ENCODE assay signal across 25 cellular contexts in genomic region chr5:1262381-1262780, GRCh38. TPM values are rescaled to one million over a fixed set of nuclear protein-coding genes. Genes with fewer than 3 reads are reported as not detected.
DNase-seq lines count a peak whose midpoint lies in the region; ATAC-seq and TF ChIP-seq lines count a peak whose summit lies in the region.
"Had no signal": no experiment of that assay in that cellular context is flagged by ENCODE, and none has a peak within 500 bp of the region (broad histone marks: within the 10 kb centered on the region; RNA-seq: fewer than 3 reads in every experiment).

No MANE protein-coding gene starts in this region.

- no peaks in the 10 kb centered on the region for H3K27me3 ChIP-seq in CD4-positive, CD25-positive, alpha-beta regulatory T cell (ENCODE audit: control insufficient read depth, insufficient read depth, low read length)
- no peaks in the 10 kb centered on the region for H3K27me3 ChIP-seq in adipocyte (replicated peaks; ENCODE audit: control insufficient read depth, insufficient read depth, low read length)
- H3K27me3 ChIP-seq in foreskin keratinocyte: no peaks in the 10 kb centered on the region
- H3K27me3 ChIP-seq: Peyer's patch had no signal

- no peaks in the 10 kb centered on the region for H3K27me3 Mint-ChIP-seq in CD4-positive, CD25-positive, alpha-beta regulatory T cell
- no peaks in the 10 kb centered on the region for H3K27me3 Mint-ChIP-seq in activated T-helper 2 cell treated with anti-CD3 and anti-CD28 coated beads, Interferon-gamma antibody, Interleukin-2, Interleukin-4, amounts not matched to agents 10 μg/mL and 5 μg/mL and 100 μg/mL, durations not matched to agents 14 hours and 24 hours and 36 hours (ENCODE audit: low read depth)
- H3K27me3 Mint-ChIP-seq: CD8-positive, alpha-beta memory T cell; type B pancreatic cell had no signal

- ATAC-seq in CD4-positive, CD25-positive, alpha-beta regulatory T cell (ENCODE audit: low read depth in 2 of 2): no peak
- no peak for ATAC-seq in foreskin keratinocyte
- no peak for ATAC-seq in HG02870 (IDR thresholded peaks at IDR 0.05; ENCODE audit: unreplicated experiment)
- no peak for ATAC-seq in GM18861 (IDR thresholded peaks at IDR 0.05; ENCODE audit: unreplicated experiment)
- ATAC-seq: mucosa of descending colon, psoas muscle had no signal

- peak overlapping the region in 2 of 3 donors; percentile 13 to 63 for H3K27ac Mint-ChIP-seq in CD4-positive, CD25-positive, alpha-beta regulatory T cell
- H3K27ac Mint-ChIP-seq in activated T-helper 2 cell treated with anti-CD3 and anti-CD28 coated beads, Interferon-gamma antibody, Interleukin-2, Interleukin-4, amounts not matched to agents 10 μg/mL and 5 μg/mL and 100 μg/mL, durations not matched to agents 14 hours and 24 hours and 36 hours: no peak overlapping the region
- H3K27ac Mint-ChIP-seq: CD8-positive, alpha-beta memory T cell; T-helper 2 cell treated with Interferon-gamma antibody and Interleukin-4, amounts not matched to agents 5 μg/mL and 100 μg/mL, for 36 hours; type B pancreatic cell had no signal

- intact Hi-C loops in activated T-helper 2 cell treated with anti-CD3 and anti-CD28 coated beads, Interferon-gamma antibody, Interleukin-2, Interleukin-4, amounts not matched to agents 10 μg/mL and 5 μg/mL and 100 μg/mL, durations not matched to agents 14 hours and 24 hours and 36 hours (cut with micrococcal nuclease): no loop called here

- H3K4me1 ChIP-seq in CD4-positive, CD25-positive, alpha-beta regulatory T cell (ENCODE audit: control insufficient read depth, insufficient read depth, low read length, poor library complexity, severe bottlenecking): no peaks in the 10 kb centered on the region
- H3K4me1 ChIP-seq in adipocyte (ENCODE audit: control insufficient read depth, insufficient read depth, low read length) (no peaks in the 10 kb centered on the region), foreskin keratinocyte (no peaks in the 10 kb centered on the region)
- H3K4me1 ChIP-seq: left ventricle myocardium inferior, Peyer's patch, psoas muscle, spleen had no signal

- no peak overlapping the region for H3K27ac ChIP-seq in CD4-positive, CD25-positive, alpha-beta regulatory T cell (ENCODE audit: insufficient read depth, low read length, poor library complexity, severe bottlenecking)
- H3K27ac ChIP-seq in foreskin keratinocyte: no peak overlapping the region
- H3K27ac ChIP-seq: left ventricle myocardium inferior, Peyer's patch, psoas muscle, SK-N-MC, spleen had no signal

- no peaks in the 10 kb centered on the region for H3K9me3 ChIP-seq in CD4-positive, CD25-positive, alpha-beta regulatory T cell (ENCODE audit: control insufficient read depth in 2 of 2, low read length in 2 of 2)
- peaks cover 35% of the 10 kb centered on the region for H3K9me3 ChIP-seq in adipocyte (ENCODE audit: control insufficient read depth, low read length)
- H3K9me3 ChIP-seq: MG63, Peyer's patch had no signal

- no peaks in the 10 kb centered on the region for H3K4me1 Mint-ChIP-seq in CD4-positive, CD25-positive, alpha-beta regulatory T cell
- no peaks in the 10 kb centered on the region for H3K4me1 Mint-ChIP-seq in activated T-helper 2 cell treated with anti-CD3 and anti-CD28 coated beads, Interferon-gamma antibody, Interleukin-2, Interleukin-4, amounts not matched to agents 10 μg/mL and 5 μg/mL and 100 μg/mL, durations not matched to agents 14 hours and 24 hours and 36 hours (ENCODE audit: low read depth)

- H3K36me3 ChIP-seq in CD4-positive, CD25-positive, alpha-beta regulatory T cell (ENCODE audit: control insufficient read depth, insufficient read depth, low read length): no peaks in the 10 kb centered on the region
- H3K36me3 ChIP-seq in adipocyte (ENCODE audit: control insufficient read depth, insufficient read depth, low read length, severe bottlenecking): no peaks in the 10 kb centered on the region
- H3K36me3 ChIP-seq: left ventricle myocardium inferior, MG63, Peyer's patch, spleen had no signal

- no peak for DNase-seq in CD4-positive, CD25-positive, alpha-beta regulatory T cell
- DNase-seq in HS-27A (ENCODE audit: low read depth) (peak; percentile 8), adipocyte (ENCODE audit: low read depth) (peak; percentile 5), foreskin keratinocyte (peak; percentile 14 to 45), cerebellar nuclear complex (lab: John Stamatoyannopoulos, UW) (no peak)
- DNase-seq in activated T-helper 2 cell treated with anti-CD3 and anti-CD28 coated beads, Interferon-gamma antibody, Interleukin-2, Interleukin-4, amounts not matched to agents 10 μg/mL and 5 μg/mL and 100 μg/mL, durations not matched to agents 14 hours and 24 hours and 36 hours (ENCODE audit: low spot score): no peak
- DNase-seq: activated CD4-positive, alpha-beta T cell treated with anti-CD3 and anti-CD28 coated beads, Interleukin-2, amount 50 U/mL, for 48 hours; activated effector memory CD4-positive, alpha-beta T cell treated with anti-CD3 and anti-CD28 coated beads, Interleukin-2, amount 50 U/mL, for 16 hours; amniotic stem cell; CD8-positive, alpha-beta memory T cell; central memory CD4-positive, alpha-beta T cell; left ventricle myocardium inferior; MG63; mucosa of descending colon; NCI-H345; Peyer's patch; psoas muscle; spleen; stimulated activated CD4-positive, alpha-beta T cell treated with anti-CD3 and anti-CD28 coated beads, Interleukin-4, amount 100 ng/mL, for 24 hours had no signal

- H3K36me3 Mint-ChIP-seq in CD4-positive, CD25-positive, alpha-beta regulatory T cell: no peaks in the 10 kb centered on the region
- H3K36me3 Mint-ChIP-seq in activated T-helper 2 cell treated with anti-CD3 and anti-CD28 coated beads, Interferon-gamma antibody, Interleukin-2, Interleukin-4, amounts not matched to agents 10 μg/mL and 5 μg/mL and 100 μg/mL, durations not matched to agents 14 hours and 24 hours and 36 hours (ENCODE audit: low read depth): peaks cover under 1% of the 10 kb centered on the region
- H3K36me3 Mint-ChIP-seq: CD8-positive, alpha-beta memory T cell; type B pancreatic cell had no signal

- no peak for TF ChIP-seq CTCF in foreskin keratinocyte (conservative IDR thresholded peaks at IDR 0.05)

- H3K9ac ChIP-seq in adipocyte (ENCODE audit: low read length): no peak overlapping the region

- no peak overlapping the region for H3K4me3 ChIP-seq in CD4-positive, CD25-positive, alpha-beta regulatory T cell (ENCODE audit: low read depth, low read length)
- H3K4me3 ChIP-seq in adipocyte (ENCODE audit: low read length): no peak overlapping the region
- H3K4me3 ChIP-seq: left ventricle myocardium inferior, MG63, mucosa of descending colon, Peyer's patch, psoas muscle, SK-N-MC, spleen had no signal

- H3K4me3 Mint-ChIP-seq in CD4-positive, CD25-positive, alpha-beta regulatory T cell: no peak overlapping the region
- no peak overlapping the region for H3K4me3 Mint-ChIP-seq in activated T-helper 2 cell treated with anti-CD3 and anti-CD28 coated beads, Interferon-gamma antibody, Interleukin-2, Interleukin-4, amounts not matched to agents 10 μg/mL and 5 μg/mL and 100 μg/mL, durations not matched to agents 14 hours and 24 hours and 36 hours (ENCODE audit: low read depth)
- H3K4me3 Mint-ChIP-seq: CD8-positive, alpha-beta memory T cell; T-helper 2 cell treated with Interferon-gamma antibody and Interleukin-4, amounts not matched to agents 5 μg/mL and 100 μg/mL, for 36 hours; type B pancreatic cell had no signal

- H3K9me3 Mint-ChIP-seq in CD4-positive, CD25-positive, alpha-beta regulatory T cell: peaks cover 0 to 3% (median 0%) of the 10 kb centered on the region in 7 donors
- no peaks in the 10 kb centered on the region for H3K9me3 Mint-ChIP-seq in activated T-helper 2 cell treated with anti-CD3 and anti-CD28 coated beads, Interferon-gamma antibody, Interleukin-2, Interleukin-4, amounts not matched to agents 10 μg/mL and 5 μg/mL and 100 μg/mL, durations not matched to agents 14 hours and 24 hours and 36 hours
- H3K9me3 Mint-ChIP-seq: CD8-positive, alpha-beta memory T cell; T-helper 2 cell treated with Interferon-gamma antibody and Interleukin-4, amounts not matched to agents 5 μg/mL and 100 μg/mL, for 36 hours; type B pancreatic cell had no signal

RNA-seq across cellular contexts. Expression of gene TERT, which starts 32.5 kb away (rescaled TPM):
- 0.22 TPM for total RNA-seq in CD4-positive, CD25-positive, alpha-beta regulatory T cell
- not detected for polyA plus RNA-seq in CD4-positive, CD25-positive, alpha-beta regulatory T cell
- total RNA-seq in foreskin keratinocyte: 0.04 TPM in 1 of 2 replicates, not detected in the other
- polyA plus RNA-seq in foreskin keratinocyte: not detected in 2 replicates
- total RNA-seq in activated T-helper 2 cell treated with anti-CD3 and anti-CD28 coated beads, Interferon-gamma antibody, Interleukin-2, Interleukin-4, amounts not matched to agents 10 μg/mL and 5 μg/mL and 100 μg/mL, durations not matched to agents 14 hours and 24 hours and 36 hours: 11.8 and 12.0 TPM in 2 replicates
- total RNA-seq: left ventricle myocardium inferior, psoas muscle had no signal
- polyA plus RNA-seq: CD8-positive, alpha-beta memory T cell; psoas muscle had no signal

RNA-seq across cellular contexts. Expression of gene SLC6A18, which starts 37.2 kb away (rescaled TPM):
- not detected for total RNA-seq in CD4-positive, CD25-positive, alpha-beta regulatory T cell
- not detected for polyA plus RNA-seq in CD4-positive, CD25-positive, alpha-beta regulatory T cell
- not detected in 2 replicates for total RNA-seq in foreskin keratinocyte
- polyA plus RNA-seq in foreskin keratinocyte: not detected in 2 replicates
- total RNA-seq in activated T-helper 2 cell treated with anti-CD3 and anti-CD28 coated beads, Interferon-gamma antibody, Interleukin-2, Interleukin-4, amounts not matched to agents 10 μg/mL and 5 μg/mL and 100 μg/mL, durations not matched to agents 14 hours and 24 hours and 36 hours: not detected in 2 replicates
- total RNA-seq: CD8-positive, alpha-beta memory T cell; left ventricle myocardium inferior; psoas muscle; spleen had no signal
- polyA plus RNA-seq: CD8-positive, alpha-beta memory T cell; esophagus; psoas muscle; spleen had no signal

Comparison
In these comparisons a context has a peak if more than half of its experiments do, and no peak if none do; other contexts are left out.
1. DNase-seq: peak in HS-27A (single experiment), adipocyte (single experiment) and foreskin keratinocyte (2 of 2); none in CD4-positive, CD25-positive, alpha-beta regulatory T cell (0 of 3), cerebellar nuclear complex (0 of 2) and activated T-helper 2 cell treated with anti-CD3 and anti-CD28 coated beads, Interferon-gamma antibody, Interleukin-2, Interleukin-4, amounts not matched to agents 10 μg/mL and 5 μg/mL and 100 μg/mL, durations not matched to agents 14 hours and 24 hours and 36 hours (single experiment).
2. RNA of gene TERT, which starts 32.5 kb away (total RNA-seq): 11.8 to 12.0 TPM in activated T-helper 2 cell treated with anti-CD3 and anti-CD28 coated beads, Interferon-gamma antibody, Interleukin-2, Interleukin-4, amounts not matched to agents 10 μg/mL and 5 μg/mL and 100 μg/mL, durations not matched to agents 14 hours and 24 hours and 36 hours; 0.22 TPM in CD4-positive, CD25-positive, alpha-beta regulatory T cell (single experiment) and 0.04 TPM in foreskin keratinocyte; every median in the first group is over 10 times any median in the second.